Comparison of ENCODE assay signal across 20 cellular contexts in the genomic region with DNA sequence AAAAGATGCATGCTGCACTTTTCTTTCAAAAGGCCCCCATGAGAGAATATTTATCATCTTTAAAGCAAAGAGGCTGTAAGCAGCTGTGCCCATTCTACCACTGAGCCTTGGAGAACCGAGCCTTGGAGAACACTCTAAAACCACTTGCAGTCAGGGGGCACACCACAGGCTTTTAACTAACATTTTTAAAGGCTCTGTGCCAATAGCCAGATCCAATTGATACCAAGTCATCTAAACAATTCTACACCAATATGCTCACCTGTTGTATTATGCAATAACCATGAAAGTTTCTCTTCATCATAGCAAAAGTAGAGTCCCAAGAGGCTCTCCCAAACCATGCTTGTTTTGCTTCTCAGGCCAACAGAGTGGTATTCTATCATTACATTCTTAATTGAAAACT.
"Had no signal": no experiment of that assay in that cellular context is flagged by ENCODE, and none has a peak within 500 bp of the region (broad histone marks: within the 10 kb centered on the region; RNA-seq: fewer than 3 reads in every experiment).

No MANE protein-coding gene starts in this region.

- DNase-seq: effector memory CD8-positive, alpha-beta T cell; gastrocnemius medialis; heart right ventricle; hypothalamus; kidney glomerular epithelial cell; mucosa of descending colon; natural killer cell; posterior cingulate gyrus; sigmoid colon; small intestine; stimulated activated CD4-positive, alpha-beta T cell treated with anti-CD3 and anti-CD28 coated beads, Interleukin-12 subunit alpha, Interleukin-12 subunit beta, amount 100 ng/mL, for 4 hours; stimulated activated naive CD4-positive, alpha-beta T cell; stomach; substantia nigra; transverse colon had no signal

- H3K27me3 Mint-ChIP-seq: effector memory CD8-positive, alpha-beta T cell had no signal

- H3K4me3 Mint-ChIP-seq: effector memory CD8-positive, alpha-beta T cell; natural killer cell; neural crest cell had no signal

- H3K36me3 ChIP-seq: esophagus muscularis mucosa, gastrocnemius medialis, heart right ventricle, sigmoid colon, stomach, thoracic aorta, transverse colon had no signal

- H3K4me1 Mint-ChIP-seq: natural killer cell had no signal

- H3K27me3 ChIP-seq: esophagus muscularis mucosa, gastrocnemius medialis, heart right ventricle, sigmoid colon, stomach, transverse colon had no signal

- H3K27ac ChIP-seq: epithelial cell of prostate, esophagus muscularis mucosa, gastrocnemius medialis, heart right ventricle, sigmoid colon, stomach, thoracic aorta, transverse colon had no signal

- H3K9me3 ChIP-seq: esophagus muscularis mucosa, gastrocnemius medialis, heart right ventricle, mucosa of descending colon, sigmoid colon, stomach, thoracic aorta, transverse colon had no signal

- H3K4me3 ChIP-seq: esophagus muscularis mucosa, gastrocnemius medialis, heart right ventricle, mucosa of descending colon, sigmoid colon, stomach, thoracic aorta, transverse colon had no signal

- H3K4me1 ChIP-seq: esophagus muscularis mucosa, gastrocnemius medialis, heart right ventricle, sigmoid colon, stomach, transverse colon had no signal

- H3K27ac Mint-ChIP-seq: effector memory CD8-positive, alpha-beta T cell; natural killer cell had no signal

- ATAC-seq: effector memory CD8-positive, alpha-beta T cell; gastrocnemius medialis; heart right ventricle; left lobe of liver; mucosa of descending colon; natural killer cell had no signal
